In the genomic region with DNA sequence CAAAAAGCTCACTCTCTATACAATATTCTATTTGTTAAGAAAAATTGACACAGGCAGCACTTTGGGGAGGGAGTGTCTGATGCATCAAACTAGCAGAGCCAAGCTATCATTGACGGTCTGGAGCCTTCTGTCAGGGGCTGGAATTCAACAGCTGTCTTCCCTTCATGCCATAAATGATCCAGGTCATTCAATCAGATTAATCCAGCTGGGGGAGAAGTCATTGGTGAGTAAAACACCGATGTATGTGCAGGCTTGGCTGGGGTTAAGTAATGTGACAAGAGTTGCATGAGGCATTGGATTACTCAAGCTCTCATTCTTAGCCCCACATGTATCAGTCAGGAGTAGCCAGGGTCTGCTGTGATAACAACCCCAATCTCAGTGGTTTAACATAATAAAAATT, we compare ENCODE assay signal across 23 cellular contexts.
DNase-seq lines count a peak whose midpoint lies in the region; ATAC-seq and TF ChIP-seq lines count a peak whose summit lies in the region.
"Had no signal": no experiment of that assay in that cellular context is flagged by ENCODE, and none has a peak within 500 bp of the region (broad histone marks: within the 10 kb centered on the region; RNA-seq: fewer than 3 reads in every experiment).

No MANE protein-coding gene starts in this region.

- no peaks in the 10 kb centered on the region for H3K36me3 Mint-ChIP-seq in activated CD8-positive, alpha-beta T cell treated with anti-CD3 and anti-CD28 coated beads, Interleukin-2, amount 10 ng/mL, durations not matched to agents 7 days and 5 days (ENCODE audit: low read depth)
- H3K36me3 Mint-ChIP-seq: natural killer cell treated with Interleukin-12 subunit alpha and Interleukin-12 subunit beta and Interleukin-15 and Interleukin-18, amount 100 ng/mL, for 72 hours had no signal

- TF ChIP-seq CTCF in RWPE2 (IDR thresholded peaks at IDR 0.05; ENCODE audit: poor library complexity, severe bottlenecking) (no peak), fibroblast of pulmonary artery (IDR thresholded peaks at IDR 0.05; ENCODE audit: low read length, missing control alignments) (no peak)

- no peaks in the 10 kb centered on the region for H3K79me1 ChIP-seq in neuronal stem cell (ENCODE audit: low read depth, low read length)

- H3K27ac Mint-ChIP-seq in activated CD8-positive, alpha-beta T cell treated with anti-CD3 and anti-CD28 coated beads, Interleukin-2, amount 10 ng/mL, durations not matched to agents 7 days and 5 days: no peak overlapping the region
- H3K27ac Mint-ChIP-seq: activated CD4-positive, alpha-beta T cell treated with anti-CD3 and anti-CD28 coated beads for 36 hours; H9; natural killer cell treated with Interleukin-12 subunit alpha and Interleukin-12 subunit beta and Interleukin-15 and Interleukin-18, amount 100 ng/mL, for 72 hours; T-helper 17 cell had no signal

- H3K27me3 ChIP-seq in RWPE2 (ENCODE audit: insufficient read depth, poor library complexity, severe bottlenecking) (no peaks in the 10 kb centered on the region), neuronal stem cell (ENCODE audit: control insufficient read depth in 3 of 3, insufficient read depth in 3 of 3, low read depth in 1 of 3, low read length in 3 of 3) (peaks cover 0 to 15% (median 0%) of the 10 kb centered on the region in 3 experiments)
- H3K27me3 ChIP-seq: dorsolateral prefrontal cortex, ovary had no signal

- no peaks in the 10 kb centered on the region for H3K36me3 ChIP-seq in RWPE2 (ENCODE audit: low read depth)
- H3K36me3 ChIP-seq in neuronal stem cell (replicated peaks in 1 of 2; ENCODE audit: control insufficient read depth in 2 of 2, insufficient read depth in 2 of 2, low read length in 2 of 2): no peaks in the 10 kb centered on the region
- H3K36me3 ChIP-seq: ovary had no signal

- no peak overlapping the region for H2BK5ac ChIP-seq in neuronal stem cell (ENCODE audit: low read length)

- H3K4me1 ChIP-seq in RWPE2 (ENCODE audit: insufficient read depth, poor library complexity, severe bottlenecking) (peaks cover 21% of the 10 kb centered on the region), neuronal stem cell (ENCODE audit: control insufficient read depth in 2 of 2, insufficient read depth in 1 of 2, low read depth in 1 of 2, low read length in 2 of 2) (peaks cover 0 to under 1% of the 10 kb centered on the region in 2 donors)

- H3K9ac ChIP-seq in neuronal stem cell (ENCODE audit: low read depth, low read length, poor library complexity): no peak overlapping the region

- no CpG with 5 or more reads among the region's 2 CpGs for WGBS in neuronal stem cell (ENCODE audit: extremely low coverage in 2 of 2, insufficient read length in 2 of 2, insufficient replicate concordance in 1 of 2), 2 donors

- H3K27ac ChIP-seq in RWPE2 (ENCODE audit: poor library complexity, severe bottlenecking) (peak overlapping the region; percentile 15), neuronal stem cell (replicated peaks; ENCODE audit: low read length) (no peak overlapping the region)
- H3K27ac ChIP-seq: A549, dorsolateral prefrontal cortex, ovary had no signal

- H2AFZ ChIP-seq in neuronal stem cell (ENCODE audit: low read length): no peak overlapping the region

- POLR2A ChIA-PET in activated CD8-positive, alpha-beta T cell treated with anti-CD3 and anti-CD28 coated beads, Interleukin-2, amount 10 ng/mL, durations not matched to agents 7 days and 5 days (lab: Charles Lee): interaction anchor here (1.0 to 1.1 kb wide), 2 partner anchors 137 to 193 kb away, joined by 3 read pairs; partner anchors contain the start of gene SERBP1

- H3K4me3 ChIP-seq in RWPE2 (ENCODE audit: severe bottlenecking) (no peak overlapping the region), fibroblast of pulmonary artery (replicated peaks; ENCODE audit: low read depth, low read length) (no peak overlapping the region), neuronal stem cell (ENCODE audit: low read length in 2 of 2) (no peak overlapping the region)
- H3K4me3 ChIP-seq: A549, dorsolateral prefrontal cortex, ovary had no signal

- no peak overlapping the region for H3K4ac ChIP-seq in neuronal stem cell (ENCODE audit: low read length)

- H3K9me3 ChIP-seq in RWPE2 (ENCODE audit: severe bottlenecking): no peaks in the 10 kb centered on the region
- no peaks in the 10 kb centered on the region for H3K9me3 ChIP-seq in neuronal stem cell (replicated peaks in 1 of 2; ENCODE audit: control insufficient read depth in 2 of 2, insufficient read depth in 1 of 2, low read depth in 1 of 2, low read length in 2 of 2)
- H3K9me3 ChIP-seq: A549, ovary had no signal

- CTCF ChIA-PET in activated CD8-positive, alpha-beta T cell treated with anti-CD3 and anti-CD28 coated beads, Interleukin-2, amount 10 ng/mL, durations not matched to agents 7 days and 5 days (lab: Charles Lee): interaction anchor here (1.6 kb wide), 1 partner anchor 193 kb away, joined by 7 read pairs; no protein-coding TSS in a partner anchor

- H2BK12ac ChIP-seq in neuronal stem cell (ENCODE audit: low read length): no peak overlapping the region

- no peak overlapping the region for H2BK120ac ChIP-seq in neuronal stem cell (ENCODE audit: low read depth, low read length)

- H2BK15ac ChIP-seq in neuronal stem cell (ENCODE audit: low read length): no peak overlapping the region

- no peak overlapping the region for H2AK5ac ChIP-seq in neuronal stem cell (ENCODE audit: low read depth, low read length)

- no peak overlapping the region for H3K18ac ChIP-seq in neuronal stem cell (ENCODE audit: low read length)

- no peak overlapping the region for H3K4me2 ChIP-seq in neuronal stem cell (ENCODE audit: insufficient read depth, low read length, poor library complexity, severe bottlenecking)
- H3K4me2 ChIP-seq: A549 had no signal

- H3K23ac ChIP-seq in neuronal stem cell (ENCODE audit: low read depth, low read length, poor library complexity): no peak overlapping the region

- no peaks in the 10 kb centered on the region for H3K9me3 Mint-ChIP-seq in activated CD8-positive, alpha-beta T cell treated with anti-CD3 and anti-CD28 coated beads, Interleukin-2, amount 10 ng/mL, durations not matched to agents 7 days and 5 days (ENCODE audit: insufficient read depth)
- H3K9me3 Mint-ChIP-seq: natural killer cell treated with Interleukin-12 subunit alpha and Interleukin-12 subunit beta and Interleukin-15 and Interleukin-18, amount 100 ng/mL, for 72 hours had no signal

- H3K27me3 Mint-ChIP-seq in activated CD8-positive, alpha-beta T cell treated with anti-CD3 and anti-CD28 coated beads, Interleukin-2, amount 10 ng/mL, durations not matched to agents 7 days and 5 days (ENCODE audit: low read depth): no peaks in the 10 kb centered on the region
- H3K27me3 Mint-ChIP-seq: activated CD4-positive, alpha-beta T cell treated with anti-CD3 and anti-CD28 coated beads for 36 hours; natural killer cell treated with Interleukin-12 subunit alpha and Interleukin-12 subunit beta and Interleukin-15 and Interleukin-18, amount 100 ng/mL, for 72 hours had no signal

- no peaks in the 10 kb centered on the region for H3K4me1 Mint-ChIP-seq in activated CD8-positive, alpha-beta T cell treated with anti-CD3 and anti-CD28 coated beads, Interleukin-2, amount 10 ng/mL, durations not matched to agents 7 days and 5 days (ENCODE audit: low read depth)

- H4K91ac ChIP-seq in neuronal stem cell (ENCODE audit: low read depth, low read length, poor library complexity): no peak overlapping the region

- no peak overlapping the region for H3K14ac ChIP-seq in neuronal stem cell (ENCODE audit: low read length)

- peak; percentile 80 for DNase-seq in DMS 273 (lab: John Stamatoyannopoulos, UW; ENCODE audit: unreplicated experiment)
- peak; percentile 59 for DNase-seq in NCI-H1694 (lab: John Stamatoyannopoulos, UW)
- DNase-seq in RWPE2 (ENCODE audit: low spot score): no peak
- DNase-seq in fibroblast of pulmonary artery (ENCODE audit: low read depth): peak; percentile 29
- DNase-seq in activated CD8-positive, alpha-beta T cell treated with anti-CD3 and anti-CD28 coated beads, Interleukin-2, amount 10 ng/mL, durations not matched to agents 7 days and 5 days: no peak
- DNase-seq in neuronal stem cell (ENCODE audit: low spot score): no peak
- no peak for DNase-seq in NCI-H1436 (lab: John Stamatoyannopoulos, UW)
- DNase-seq: activated CD4-positive, alpha-beta T cell treated with anti-CD3 and anti-CD28 coated beads for 36 hours; activated gamma-delta T cell treated with Interleukin-2 at 50 U/mL for 16 hours; activated T-cell treated with anti-CD3 and anti-CD28 coated beads, Interleukin-2, amount 50 U/mL, for 1 hour; dorsolateral prefrontal cortex; GF-D8; H9; NCI-H187; NCI-H748 treated with DMSO at 0.1 percent for 48 hours; ovary; stimulated activated CD4-positive, alpha-beta T cell treated with anti-CD3 and anti-CD28 coated beads, Interleukin-2, amount 100 ng/mL, for 48 hours; T-helper 17 cell; trophoblast cell had no signal

- no peak overlapping the region for H3K4me3 Mint-ChIP-seq in activated CD8-positive, alpha-beta T cell treated with anti-CD3 and anti-CD28 coated beads, Interleukin-2, amount 10 ng/mL, durations not matched to agents 7 days and 5 days
- H3K4me3 Mint-ChIP-seq: activated CD4-positive, alpha-beta T cell treated with anti-CD3 and anti-CD28 coated beads for 36 hours; H9; natural killer cell treated with Interleukin-12 subunit alpha and Interleukin-12 subunit beta and Interleukin-15 and Interleukin-18, amount 100 ng/mL, for 72 hours; T-helper 17 cell had no signal

- ATAC-seq in RWPE2 (ENCODE audit: low read depth): 0 out of 3 replicates have a peak, but pooled peaks have one; percentile 5
- no peak for ATAC-seq in activated CD8-positive, alpha-beta T cell treated with anti-CD3 and anti-CD28 coated beads, Interleukin-2, amount 10 ng/mL, durations not matched to agents 7 days and 5 days
- ATAC-seq in GM21367 (IDR thresholded peaks at IDR 0.05; ENCODE audit: unreplicated experiment): no peak
- ATAC-seq: A549; activated CD4-positive, alpha-beta T cell treated with anti-CD3 and anti-CD28 coated beads for 36 hours; natural killer cell treated with Interleukin-12 subunit alpha and Interleukin-12 subunit beta and Interleukin-15 and Interleukin-18, amount 100 ng/mL, for 72 hours; SK-N-SH treated with all-trans-retinoic acid at 6 μM for 48 hours; T-helper 17 cell had no signal

- H4K8ac ChIP-seq in neuronal stem cell (ENCODE audit: low read depth, low read length): no peak overlapping the region

Comparison
In these comparisons a context has a peak if more than half of its experiments do, and no peak if none do; other contexts are left out.
1. DNase-seq: peak in DMS 273 (single experiment), NCI-H1694 (single experiment) and fibroblast of pulmonary artery (single experiment); none in RWPE2 (single experiment), activated CD8-positive, alpha-beta T cell treated with anti-CD3 and anti-CD28 coated beads, Interleukin-2, amount 10 ng/mL, durations not matched to agents 7 days and 5 days (single experiment), neuronal stem cell (single experiment) and NCI-H1436 (single experiment).